ENCODE assay signal across 10 cellular contexts in genomic region chr1:215793210-215793609, GRCh38.
DNase-seq lines count a peak whose midpoint lies in the region; ATAC-seq and TF ChIP-seq lines count a peak whose summit lies in the region.
"Had no signal": no experiment of that assay in that cellular context is flagged by ENCODE, and none has a peak within 500 bp of the region (broad histone marks: within the 10 kb centered on the region; RNA-seq: fewer than 3 reads in every experiment).

No MANE protein-coding gene starts in this region.

- no peaks in the 10 kb centered on the region for H3K36me3 Mint-ChIP-seq in neural progenitor cell

- no peaks in the 10 kb centered on the region for H3K4me1 Mint-ChIP-seq in neural progenitor cell

- no peaks in the 10 kb centered on the region for H3K9me3 Mint-ChIP-seq in neural progenitor cell

- H3K4me2 ChIP-seq in neural progenitor cell: no peak overlapping the region

- in situ Hi-C loops in brain microvascular endothelial cell (cut with HindIII; ENCODE audit: low pct_ligation_motif_present, low sequenced_read_pairs): no loop called here

- DNase-seq in GM04503 (ENCODE audit: low read depth) (peak; percentile 91), brain microvascular endothelial cell (peak; percentile 2), neural progenitor cell (ENCODE audit: low spot score) (no peak), caudate nucleus (lab: John Stamatoyannopoulos, UW) (no peak)
- no peak for DNase-seq in activated CD8-positive, alpha-beta memory T cell treated with anti-CD3 and anti-CD28 coated beads for 24 hours
- DNase-seq in activated naive CD4-positive, alpha-beta T cell treated with Interleukin-2 at 50 U/mL for 16 hours: no peak
- DNase-seq: pancreas, T-helper 1 cell had no signal

- ATAC-seq in HG02571 (IDR thresholded peaks at IDR 0.05; ENCODE audit: unreplicated experiment): no peak

- no peaks in the 10 kb centered on the region for H3K36me3 ChIP-seq in brain microvascular endothelial cell (replicated peaks)
- no peaks in the 10 kb centered on the region for H3K36me3 ChIP-seq in neural progenitor cell
- H3K36me3 ChIP-seq: pancreas had no signal

- TF ChIP-seq CTCF in LNCAP (IDR thresholded peaks at IDR 0.05) (peak; percentile 71), brain microvascular endothelial cell (IDR thresholded peaks at IDR 0.05; ENCODE audit: low read depth, low read length, missing control alignments) (peak; percentile 50), neural progenitor cell (IDR thresholded peaks at IDR 0.05) (peak; percentile 57)

- H3K4me3 ChIP-seq in brain microvascular endothelial cell (ENCODE audit: low read depth, low read length) (no peak overlapping the region), neural progenitor cell (no peak overlapping the region)
- H3K4me3 ChIP-seq: pancreas had no signal

- H3K9me3 ChIP-seq in neural progenitor cell (ENCODE audit: low read depth): no peaks in the 10 kb centered on the region
- H3K9me3 ChIP-seq: pancreas had no signal

- no peaks in the 10 kb centered on the region for H3K27me3 ChIP-seq in brain microvascular endothelial cell (replicated peaks)
- no peaks in the 10 kb centered on the region for H3K27me3 ChIP-seq in neural progenitor cell

- no peaks in the 10 kb centered on the region for H4K20me1 ChIP-seq in neural progenitor cell (ENCODE audit: low read depth)

- H3K4me3 Mint-ChIP-seq in neural progenitor cell: no peak overlapping the region

- no peaks in the 10 kb centered on the region for H3F3A ChIP-seq in neural progenitor cell (ENCODE audit: low read depth)

- H3K9ac ChIP-seq in neural progenitor cell: no peak overlapping the region

- no peaks in the 10 kb centered on the region for H3K27me3 Mint-ChIP-seq in neural progenitor cell (ENCODE audit: insufficient read depth, low read depth)

- H3K4me1 ChIP-seq in neural progenitor cell: no peaks in the 10 kb centered on the region
- H3K4me1 ChIP-seq: pancreas had no signal

- H3K27ac ChIP-seq in brain microvascular endothelial cell (no peak overlapping the region), neural progenitor cell (no peak overlapping the region), caudate nucleus (ENCODE audit: low read depth, low read length) (no peak overlapping the region)
- H3K27ac ChIP-seq: pancreas had no signal

- H3K79me2 ChIP-seq in neural progenitor cell (ENCODE audit: low read depth): no peaks in the 10 kb centered on the region

- no peak overlapping the region for H3K27ac Mint-ChIP-seq in neural progenitor cell

- no peak overlapping the region for H2AFZ ChIP-seq in neural progenitor cell (replicated peaks)

Comparison
In these comparisons a context has a peak if more than half of its experiments do, and no peak if none do; other contexts are left out.
1. DNase-seq: peak in GM04503 (single experiment) and brain microvascular endothelial cell (single experiment); none in neural progenitor cell (single experiment), caudate nucleus (0 of 61), activated CD8-positive, alpha-beta memory T cell treated with anti-CD3 and anti-CD28 coated beads for 24 hours (single experiment) and activated naive CD4-positive, alpha-beta T cell treated with Interleukin-2 at 50 U/mL for 16 hours (single experiment).
2. Peak in every context shown above with its lines, with median percentiles within 50 percentile points of each other: CTCF ChIP-seq.